ENCODE assay signal across 9 cellular contexts in genomic region chr18:13112982-13113381, GRCh38.
A peak's percentile ranks its signal among the peaks of the same experiment; 100 is the strongest.
DNase-seq lines count a peak whose midpoint lies in the region; ATAC-seq and TF ChIP-seq lines count a peak whose summit lies in the region.
"Had no signal": no experiment of that assay in that cellular context is flagged by ENCODE, and none has a peak within 500 bp of the region (broad histone marks: within the 10 kb centered on the region; RNA-seq: fewer than 3 reads in every experiment).

No MANE protein-coding gene starts in this region.

- H3K4me1 Mint-ChIP-seq in Calu3 (ENCODE audit: low read depth, unreplicated experiment) (no peaks in the 10 kb centered on the region), endodermal cell (peaks cover 18% of the 10 kb centered on the region)

- peaks cover 10% of the 10 kb centered on the region for H3K4me1 ChIP-seq in endodermal cell (ENCODE audit: control insufficient read depth, insufficient read depth, low read length)
- H3K4me1 ChIP-seq in mesodermal cell (ENCODE audit: control insufficient read depth, insufficient read depth, low read length, poor library complexity, severe bottlenecking) = no peaks in the 10 kb centered on the region
- H3K4me1 ChIP-seq in MM.1S (ENCODE audit: low read length) = no peaks in the 10 kb centered on the region

- no peaks in the 10 kb centered on the region for H3K9me2 ChIP-seq in MM.1S (replicated peaks; ENCODE audit: insufficient read depth, low read length)

- 4 to 29% methylated on average over 5 to 6 of the region's 8 CpGs for WGBS in endodermal cell (ENCODE audit: insufficient coverage in 1 of 2, insufficient read length in 1 of 2), 2 experiments
- 18 to 23% methylated on average over 5 to 6 of the region's 8 CpGs for WGBS in mesodermal cell (ENCODE audit: insufficient coverage in 2 of 2), 2 experiments

- no peak overlapping the region for H3K4me2 ChIP-seq in MM.1S (ENCODE audit: low read depth, low read length)

- peaks cover 11% of the 10 kb centered on the region for H3K36me3 Mint-ChIP-seq in Calu3 (ENCODE audit: insufficient read depth, unreplicated experiment)
- peaks cover 64% of the 10 kb centered on the region for H3K36me3 Mint-ChIP-seq in endodermal cell (ENCODE audit: low read depth)

- ATAC-seq in GM21529 (IDR thresholded peaks at IDR 0.05; ENCODE audit: unreplicated experiment) = no peak
- ATAC-seq in GM21528 (IDR thresholded peaks at IDR 0.05; ENCODE audit: low FRiP score, unreplicated experiment) = no peak

- no TSS peak for BruUV-seq in Calu3 (replicated peaks; lab: Mats Ljungman, UMichigan)

- H2AFZ ChIP-seq in MM.1S (ENCODE audit: low read length) = no peak overlapping the region

- H3K9ac ChIP-seq in endodermal cell (ENCODE audit: extremely low read depth, low read length, poor library complexity, severe bottlenecking) (no peak overlapping the region), MM.1S (ENCODE audit: low read length) (no peak overlapping the region)

- CTCF ChIA-PET in Calu3 (lab: Charles Lee) = interaction anchor here (0.8 to 1.4 kb wide), 2 partner anchors 12 to 47 kb away, joined by 3 to 11 read pairs; no protein-coding TSS in a partner anchor

- DNase-seq in Calu3 (peak; percentile 16), NCI-H524 treated with DMSO at 0.1 percent for 48 hours (lab: John Stamatoyannopoulos, UW) (peak; percentile 47), endodermal cell (peak; percentile 94), MM.1S (no peak)
- no peak for DNase-seq in activated CD4-positive, alpha-beta T cell treated with anti-CD3 and anti-CD28 coated beads, Interleukin-2, amount 50 U/mL, for 48 hours

- H3K27me3 ChIP-seq in endodermal cell (ENCODE audit: control insufficient read depth, insufficient read depth, low read length, poor library complexity, severe bottlenecking) = no peaks in the 10 kb centered on the region
- no peaks in the 10 kb centered on the region for H3K27me3 ChIP-seq in MM.1S (replicated peaks; ENCODE audit: insufficient read depth, low read length)

- no peaks in the 10 kb centered on the region for H4K20me1 ChIP-seq in MM.1S (ENCODE audit: insufficient read depth, low read length)

- no peak overlapping the region for H3K4me3 ChIP-seq in endodermal cell (ENCODE audit: low read length)
- H3K4me3 ChIP-seq in mesodermal cell (ENCODE audit: extremely low read depth, insufficient read depth, low read length, poor library complexity, severe bottlenecking) = no peak overlapping the region
- no peak overlapping the region for H3K4me3 ChIP-seq in MM.1S (ENCODE audit: low read length)

- intact Hi-C loops in Calu3 (cut with micrococcal nuclease; ENCODE audit: unreplicated experiment) = no loop called here

- no peaks in the 10 kb centered on the region for H3F3A ChIP-seq in MM.1S (ENCODE audit: insufficient read depth, low read length)

- no peak overlapping the region for H3K4me3 Mint-ChIP-seq in Calu3 (ENCODE audit: low read depth, unreplicated experiment)
- H3K4me3 Mint-ChIP-seq in endodermal cell = no peak overlapping the region
- H3K4me3 Mint-ChIP-seq: activated naive CD8-positive, alpha-beta T cell had no signal

- H3K9me3 Mint-ChIP-seq in Calu3 (ENCODE audit: low read depth, unreplicated experiment) (no peaks in the 10 kb centered on the region), endodermal cell (peaks cover 15% of the 10 kb centered on the region)

- H3K27me3 Mint-ChIP-seq in Calu3 (ENCODE audit: unreplicated experiment) (no peaks in the 10 kb centered on the region), endodermal cell (ENCODE audit: insufficient read depth) (no peaks in the 10 kb centered on the region)
- H3K27me3 Mint-ChIP-seq: activated naive CD8-positive, alpha-beta T cell had no signal

- no peak for TF ChIP-seq CTCF in Calu3 (IDR thresholded peaks at IDR 0.05; ENCODE audit: unreplicated experiment)
- peak; percentile 79 for TF ChIP-seq CTCF in endodermal cell (conservative IDR thresholded peaks at IDR 0.05)
- TF ChIP-seq CTCF in MM.1S (IDR thresholded peaks at IDR 0.05; ENCODE audit: low read length) = no peak

- H3K9me3 ChIP-seq in endodermal cell (ENCODE audit: control insufficient read depth, low read length) (peaks cover 14% of the 10 kb centered on the region), mesodermal cell (ENCODE audit: control insufficient read depth, low read length) (no peaks in the 10 kb centered on the region), MM.1S (replicated peaks; ENCODE audit: insufficient read depth, low read length) (no peaks in the 10 kb centered on the region)

- H3K36me3 ChIP-seq in endodermal cell (ENCODE audit: control insufficient read depth, insufficient read depth, low read length) (peaks cover 87% of the 10 kb centered on the region), mesodermal cell (ENCODE audit: control insufficient read depth, insufficient read depth, low read length) (peaks cover 69% of the 10 kb centered on the region), MM.1S (replicated peaks; ENCODE audit: insufficient read depth, low read length) (no peaks in the 10 kb centered on the region)

- H3K79me2 ChIP-seq in MM.1S (ENCODE audit: low read length) = no peaks in the 10 kb centered on the region

- peak overlapping the region; percentile 42 for H3K27ac ChIP-seq in endodermal cell (ENCODE audit: low read depth, low read length)
- H3K27ac ChIP-seq in mesodermal cell (ENCODE audit: low read depth, low read length, severe bottlenecking) = peak overlapping the region; percentile 53
- H3K27ac ChIP-seq in MM.1S (ENCODE audit: low read length) = no peak overlapping the region

- H3K27ac Mint-ChIP-seq in Calu3 (ENCODE audit: unreplicated experiment) (no peak overlapping the region), endodermal cell (no peak overlapping the region)
- H3K27ac Mint-ChIP-seq: activated naive CD8-positive, alpha-beta T cell had no signal

Comparison
In these comparisons a context has a peak if more than half of its experiments do, and no peak if none do; other contexts are left out.
1. DNase-seq: peak in Calu3 (single experiment), NCI-H524 treated with DMSO at 0.1 percent for 48 hours (single experiment) and endodermal cell (single experiment); none in MM.1S (single experiment) and activated CD4-positive, alpha-beta T cell treated with anti-CD3 and anti-CD28 coated beads, Interleukin-2, amount 50 U/mL, for 48 hours (0 of 2).